In genomic region chr3:45617430-45618080, GRCh38 we compare ENCODE assay signal across 15 cellular contexts. TPM values are rescaled to one million over a fixed set of nuclear protein-coding genes. Genes with fewer than 3 reads are reported as not detected.
DNase-seq lines count a peak whose midpoint lies in the region; ATAC-seq and TF ChIP-seq lines count a peak whose summit lies in the region.
"Had no signal": no experiment of that assay in that cellular context is flagged by ENCODE, and none has a peak within 500 bp of the region (broad histone marks: within the 10 kb centered on the region; RNA-seq: fewer than 3 reads in every experiment).

No MANE protein-coding gene starts in this region.

- no peak for TF ChIP-seq EP300 in stomach (IDR thresholded peaks at IDR 0.05)

- H3K36me3 ChIP-seq in brain microvascular endothelial cell (replicated peaks) (no peaks in the 10 kb centered on the region), right lobe of liver (no peaks in the 10 kb centered on the region), stomach (no peaks in the 10 kb centered on the region)

- ATAC-seq in right lobe of liver (peak; percentile 76 to 86 (median 81)), GM18907 (IDR thresholded peaks at IDR 0.05; ENCODE audit: unreplicated experiment) (no peak), GM19452 (IDR thresholded peaks at IDR 0.05; ENCODE audit: unreplicated experiment) (no peak)

- intact Hi-C loops in right lobe of liver (cut with DNase I), result no loop called here
- intact Hi-C loops in stomach (cut with DNase I; ENCODE audit: low total_unique reads), result no loop called here

- in situ Hi-C loops in brain microvascular endothelial cell (cut with HindIII; ENCODE audit: low pct_ligation_motif_present, low sequenced_read_pairs), result no loop called here

- no peak overlapping the region for H3K4me3 ChIP-seq in brain microvascular endothelial cell (ENCODE audit: low read depth, low read length)
- peak overlapping the region in 1 of 3 donors; percentile 8 for H3K4me3 ChIP-seq in right lobe of liver
- H3K4me3 ChIP-seq in stomach, result no peak overlapping the region
- H3K4me3 ChIP-seq: lung, testis had no signal

- H3K27me3 ChIP-seq in brain microvascular endothelial cell (replicated peaks) (no peaks in the 10 kb centered on the region), right lobe of liver (no peaks in the 10 kb centered on the region), stomach (no peaks in the 10 kb centered on the region)
- H3K27me3 ChIP-seq: testis had no signal

- 18% methylated on average over 8 of the region's 9 CpGs for WGBS in right lobe of liver (ENCODE audit: insufficient coverage, low coverage, low lambda C conversion rate, missing lambda C conversion rate)
- WGBS in stomach, 5 donors, result 42 to 67% (median 55%) methylated on average over 9 of the region's 9 CpGs

- peaks cover 0 to 74% (median 33%) of the 10 kb centered on the region in 4 donors for H3K4me1 ChIP-seq in right lobe of liver
- peaks cover 27 to 60% (median 43%) of the 10 kb centered on the region in 4 donors for H3K4me1 ChIP-seq in stomach

- peak overlapping the region; percentile 9 for H3K27ac ChIP-seq in brain microvascular endothelial cell
- peak overlapping the region; percentile 20 to 75 (median 73) for H3K27ac ChIP-seq in right lobe of liver
- peak overlapping the region in 3 of 5 donors; percentile 15 to 56 (median 33) for H3K27ac ChIP-seq in stomach

- no peak for TF ChIP-seq POLR2A in right lobe of liver (IDR thresholded peaks at IDR 0.05)
- no peak for TF ChIP-seq POLR2A in stomach (IDR thresholded peaks at IDR 0.05)

- no peak for TF ChIP-seq CTCF in brain microvascular endothelial cell (IDR thresholded peaks at IDR 0.05; ENCODE audit: low read depth, low read length, missing control alignments)
- no peak for TF ChIP-seq CTCF in right lobe of liver (IDR thresholded peaks at IDR 0.05)
- no peak for TF ChIP-seq CTCF in stomach (IDR thresholded peaks at IDR 0.05)

- DNase-seq in HuH-7 (ENCODE audit: low spot score) (peak; percentile 64), brain microvascular endothelial cell (no peak), right lobe of liver (peak; percentile 67 to 93 (median 86)), stomach (peak; percentile 63), SW480 (ENCODE audit: low spot score) (no peak)
- DNase-seq: activated CD4-positive, alpha-beta T cell treated with anti-CD3 and anti-CD28 coated beads, Interleukin-2, amount 50 U/mL, for 1 hour; activated naive CD8-positive, alpha-beta T cell treated with anti-CD3 and anti-CD28 coated beads, Interleukin-2, amount 10 ng/mL, durations not matched to agents 7 days and 5 days; DMS79; NCI-H2081 treated with DMSO at 0.1 percent for 48 hours; NCI-H526 treated with DMSO at 0.1 percent for 48 hours; T1000; testis had no signal

- H3K9me3 ChIP-seq in right lobe of liver, result no peaks in the 10 kb centered on the region
- no peaks in the 10 kb centered on the region for H3K9me3 ChIP-seq in stomach
- H3K9me3 ChIP-seq: testis had no signal

RNA-seq across cellular contexts. Expression of gene LIMD1, which starts 23.0 kb away (rescaled TPM):
- total RNA-seq in right lobe of liver, result 10 to 100 TPM; 23.4 to 47.7 (median 31.0) TPM
- total RNA-seq in stomach, result 10 to 100 TPM; 10.1 to 91.1 (median 25.3) TPM
- 1 to 10 TPM; 2.3 to 3.7 (median 3.4) TPM for polyA plus RNA-seq in stomach

Comparison
In these comparisons a context has a peak if more than half of its experiments do, and no peak if none do; other contexts are left out.
1. DNase-seq: peak in HuH-7 (single experiment), right lobe of liver (3 of 3) and stomach (single experiment); none in brain microvascular endothelial cell (single experiment) and SW480 (single experiment).
2. H3K27ac ChIP-seq: peak in every context shown above with its lines; median percentile 73 in right lobe of liver; 33 in stomach; 9 in brain microvascular endothelial cell.
3. ATAC-seq: peak in right lobe of liver (4 of 4); none in GM18907 (single experiment) and GM19452 (single experiment).